Comparison of ENCODE assay signal across 10 cellular contexts in the genomic region with DNA sequence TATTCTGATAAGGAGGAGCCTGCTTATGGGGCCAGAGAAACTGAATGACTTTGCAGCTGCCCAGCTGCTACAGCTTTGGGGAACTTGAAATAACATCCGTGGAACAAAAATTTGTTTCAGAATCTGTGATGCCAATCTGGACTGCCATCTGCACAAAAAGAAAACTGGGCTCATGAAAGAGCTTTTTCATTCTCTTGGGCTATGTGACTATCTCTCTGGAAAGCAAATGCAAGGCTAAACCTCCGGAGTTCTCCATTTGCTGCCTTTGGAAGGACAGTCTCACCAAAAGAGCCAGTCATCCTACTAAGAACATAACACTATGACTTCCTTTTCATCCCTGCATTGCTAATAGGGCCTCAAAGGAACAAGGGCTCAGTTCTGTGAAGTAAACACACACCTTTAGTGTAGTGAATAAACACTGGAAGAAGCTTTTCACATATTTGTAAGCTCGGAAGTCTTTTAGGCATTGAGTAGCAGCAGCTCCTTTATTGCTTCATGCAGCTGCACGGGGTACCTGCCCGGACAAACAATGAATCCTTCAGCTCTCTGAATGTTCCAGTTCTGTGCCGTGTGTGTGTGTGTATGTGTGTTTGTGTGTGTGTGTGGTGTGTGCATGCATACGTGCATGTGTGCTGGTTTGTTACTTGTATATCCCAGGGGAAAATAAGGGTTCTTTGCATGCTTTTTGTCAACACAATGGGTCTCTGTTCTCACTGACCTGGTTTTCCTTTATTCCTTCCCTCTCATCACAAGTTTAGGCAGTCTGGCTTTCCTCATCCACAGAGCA.
DNase-seq lines count a peak whose midpoint lies in the region; ATAC-seq and TF ChIP-seq lines count a peak whose summit lies in the region.
"Had no signal": no experiment of that assay in that cellular context is flagged by ENCODE, and none has a peak within 500 bp of the region (broad histone marks: within the 10 kb centered on the region; RNA-seq: fewer than 3 reads in every experiment).

No MANE protein-coding gene starts in this region.

- TF ChIP-seq CTCF in activated CD8-positive, alpha-beta T cell treated with anti-CD3 and anti-CD28 coated beads for 36 hours (IDR thresholded peaks at IDR 0.05) = no peak
- TF ChIP-seq CTCF in nephron progenitor cell (IDR thresholded peaks at IDR 0.05) = no peak

- no peaks in the 10 kb centered on the region for H3K27me3 Mint-ChIP-seq in activated CD8-positive, alpha-beta T cell treated with anti-CD3 and anti-CD28 coated beads, Interleukin-2, amount 10 ng/mL, durations not matched to agents 7 days and 5 days (ENCODE audit: low read depth)
- H3K27me3 Mint-ChIP-seq in activated CD8-positive, alpha-beta T cell treated with anti-CD3 and anti-CD28 coated beads for 36 hours = no peaks in the 10 kb centered on the region
- no peaks in the 10 kb centered on the region for H3K27me3 Mint-ChIP-seq in stimulated activated memory B cell treated with anti-CD40 and anti-IgM and Interleukin-4, amounts not matched to agents 10 μg/mL and 1 μg/mL and 100 μg/mL, for 72 hours
- H3K27me3 Mint-ChIP-seq in nephron progenitor cell (ENCODE audit: low read depth, poor library complexity) = no peaks in the 10 kb centered on the region

- H3K27ac ChIP-seq in cingulate gyrus (ENCODE audit: low read depth, low read length) = peak overlapping the region; percentile 69

- no peak for DNase-seq in activated CD8-positive, alpha-beta T cell treated with anti-CD3 and anti-CD28 coated beads, Interleukin-2, amount 10 ng/mL, durations not matched to agents 7 days and 5 days
- DNase-seq in activated CD8-positive, alpha-beta T cell treated with anti-CD3 and anti-CD28 coated beads for 36 hours = no peak
- DNase-seq in NAMALWA (ENCODE audit: low spot score) = peak; percentile 52
- no peak for DNase-seq in NCI-H345 treated with DMSO at 0.1 percent for 48 hours (lab: John Stamatoyannopoulos, UW; ENCODE audit: unreplicated experiment)
- DNase-seq in nephron progenitor cell = no peak
- DNase-seq: testis had no signal

- peaks cover 93% of the 10 kb centered on the region for H3K4me1 Mint-ChIP-seq in activated CD8-positive, alpha-beta T cell treated with anti-CD3 and anti-CD28 coated beads, Interleukin-2, amount 10 ng/mL, durations not matched to agents 7 days and 5 days (ENCODE audit: low read depth)
- peaks cover 88% of the 10 kb centered on the region for H3K4me1 Mint-ChIP-seq in activated CD8-positive, alpha-beta T cell treated with anti-CD3 and anti-CD28 coated beads for 36 hours (ENCODE audit: low read depth)
- peaks cover 86% of the 10 kb centered on the region for H3K4me1 Mint-ChIP-seq in stimulated activated memory B cell treated with anti-CD40 and anti-IgM and Interleukin-4, amounts not matched to agents 10 μg/mL and 1 μg/mL and 100 μg/mL, for 72 hours
- H3K4me1 Mint-ChIP-seq in nephron progenitor cell = peaks cover 14% of the 10 kb centered on the region

- CTCF ChIA-PET in activated CD8-positive, alpha-beta T cell treated with anti-CD3 and anti-CD28 coated beads, Interleukin-2, amount 10 ng/mL, durations not matched to agents 7 days and 5 days (lab: Charles Lee) = interaction anchor here (0.9 to 3.0 kb wide), 8 partner anchors 36 to 168 kb away, joined by 3 to 9 read pairs (median 4); no protein-coding TSS in a partner anchor
- CTCF ChIA-PET in activated CD8-positive, alpha-beta T cell treated with anti-CD3 and anti-CD28 coated beads for 36 hours (lab: Charles Lee) = interaction anchor here (0.9 to 2.5 kb wide), 8 partner anchors 9 to 167 kb away, joined by 3 to 12 read pairs (median 4); no protein-coding TSS in a partner anchor

- peak overlapping the region; percentile 56 for H3K27ac Mint-ChIP-seq in activated CD8-positive, alpha-beta T cell treated with anti-CD3 and anti-CD28 coated beads, Interleukin-2, amount 10 ng/mL, durations not matched to agents 7 days and 5 days
- H3K27ac Mint-ChIP-seq in activated CD8-positive, alpha-beta T cell treated with anti-CD3 and anti-CD28 coated beads for 36 hours = no peak overlapping the region
- H3K27ac Mint-ChIP-seq in stimulated activated memory B cell treated with anti-CD40 and anti-IgM and Interleukin-4, amounts not matched to agents 10 μg/mL and 1 μg/mL and 100 μg/mL, for 72 hours = peak overlapping the region; percentile 87
- H3K27ac Mint-ChIP-seq in nephron progenitor cell = no peak overlapping the region

- intact Hi-C loops in activated CD8-positive, alpha-beta T cell treated with anti-CD3 and anti-CD28 coated beads for 36 hours (cut with micrococcal nuclease) = loop anchor here (5.0 kb wide), 2 partner anchors 74 to 159 kb away; no protein-coding TSS in a partner anchor

- H3K9me3 Mint-ChIP-seq in activated CD8-positive, alpha-beta T cell treated with anti-CD3 and anti-CD28 coated beads, Interleukin-2, amount 10 ng/mL, durations not matched to agents 7 days and 5 days (ENCODE audit: insufficient read depth) = no peaks in the 10 kb centered on the region
- no peaks in the 10 kb centered on the region for H3K9me3 Mint-ChIP-seq in activated CD8-positive, alpha-beta T cell treated with anti-CD3 and anti-CD28 coated beads for 36 hours
- no peaks in the 10 kb centered on the region for H3K9me3 Mint-ChIP-seq in stimulated activated memory B cell treated with anti-CD40 and anti-IgM and Interleukin-4, amounts not matched to agents 10 μg/mL and 1 μg/mL and 100 μg/mL, for 72 hours
- H3K9me3 Mint-ChIP-seq in nephron progenitor cell = no peaks in the 10 kb centered on the region
- H3K9me3 Mint-ChIP-seq: CD14-positive monocyte had no signal

- peaks cover 14% of the 10 kb centered on the region for H3K36me3 Mint-ChIP-seq in activated CD8-positive, alpha-beta T cell treated with anti-CD3 and anti-CD28 coated beads, Interleukin-2, amount 10 ng/mL, durations not matched to agents 7 days and 5 days (ENCODE audit: low read depth)
- no peaks in the 10 kb centered on the region for H3K36me3 Mint-ChIP-seq in activated CD8-positive, alpha-beta T cell treated with anti-CD3 and anti-CD28 coated beads for 36 hours (ENCODE audit: low read depth)
- H3K36me3 Mint-ChIP-seq in stimulated activated memory B cell treated with anti-CD40 and anti-IgM and Interleukin-4, amounts not matched to agents 10 μg/mL and 1 μg/mL and 100 μg/mL, for 72 hours = no peaks in the 10 kb centered on the region
- no peaks in the 10 kb centered on the region for H3K36me3 Mint-ChIP-seq in nephron progenitor cell (ENCODE audit: low read depth)
- H3K36me3 Mint-ChIP-seq: CD14-positive monocyte had no signal

- H3K4me3 Mint-ChIP-seq in activated CD8-positive, alpha-beta T cell treated with anti-CD3 and anti-CD28 coated beads, Interleukin-2, amount 10 ng/mL, durations not matched to agents 7 days and 5 days = no peak overlapping the region
- H3K4me3 Mint-ChIP-seq in activated CD8-positive, alpha-beta T cell treated with anti-CD3 and anti-CD28 coated beads for 36 hours = no peak overlapping the region
- H3K4me3 Mint-ChIP-seq in stimulated activated memory B cell treated with anti-CD40 and anti-IgM and Interleukin-4, amounts not matched to agents 10 μg/mL and 1 μg/mL and 100 μg/mL, for 72 hours = peak overlapping the region; percentile 21
- H3K4me3 Mint-ChIP-seq in nephron progenitor cell = no peak overlapping the region

- POLR2A ChIA-PET in activated CD8-positive, alpha-beta T cell treated with anti-CD3 and anti-CD28 coated beads, Interleukin-2, amount 10 ng/mL, durations not matched to agents 7 days and 5 days (lab: Charles Lee) = interaction anchor here (1.1 to 1.3 kb wide), 3 partner anchors 54 to 58 kb away, joined by 3 to 5 read pairs (median 3); no protein-coding TSS in a partner anchor
- POLR2A ChIA-PET in activated CD8-positive, alpha-beta T cell treated with anti-CD3 and anti-CD28 coated beads for 36 hours (lab: Charles Lee) = interaction anchor here (0.9 to 2.0 kb wide), 5 partner anchors 20 to 78 kb away, joined by 4 to 5 read pairs (median 4); no protein-coding TSS in a partner anchor

- no peak for ATAC-seq in activated CD8-positive, alpha-beta T cell treated with anti-CD3 and anti-CD28 coated beads, Interleukin-2, amount 10 ng/mL, durations not matched to agents 7 days and 5 days
- no peak for ATAC-seq in activated CD8-positive, alpha-beta T cell treated with anti-CD3 and anti-CD28 coated beads for 36 hours
- ATAC-seq in stimulated activated memory B cell treated with anti-CD40 and anti-IgM and Interleukin-4, amounts not matched to agents 10 μg/mL and 1 μg/mL and 100 μg/mL, for 72 hours = peak; percentile 52
- ATAC-seq in HG03571 (IDR thresholded peaks at IDR 0.05; ENCODE audit: unreplicated experiment) = no peak

Comparison
In these comparisons a context has a peak if more than half of its experiments do, and no peak if none do; other contexts are left out.
1. H3K27ac Mint-ChIP-seq: peak in activated CD8-positive, alpha-beta T cell treated with anti-CD3 and anti-CD28 coated beads, Interleukin-2, amount 10 ng/mL, durations not matched to agents 7 days and 5 days (single experiment) and stimulated activated memory B cell treated with anti-CD40 and anti-IgM and Interleukin-4, amounts not matched to agents 10 μg/mL and 1 μg/mL and 100 μg/mL, for 72 hours (single experiment); none in activated CD8-positive, alpha-beta T cell treated with anti-CD3 and anti-CD28 coated beads for 36 hours (single experiment) and nephron progenitor cell (single experiment).